2 cellular contexts compared by ENCODE assay signal in the genomic region with DNA sequence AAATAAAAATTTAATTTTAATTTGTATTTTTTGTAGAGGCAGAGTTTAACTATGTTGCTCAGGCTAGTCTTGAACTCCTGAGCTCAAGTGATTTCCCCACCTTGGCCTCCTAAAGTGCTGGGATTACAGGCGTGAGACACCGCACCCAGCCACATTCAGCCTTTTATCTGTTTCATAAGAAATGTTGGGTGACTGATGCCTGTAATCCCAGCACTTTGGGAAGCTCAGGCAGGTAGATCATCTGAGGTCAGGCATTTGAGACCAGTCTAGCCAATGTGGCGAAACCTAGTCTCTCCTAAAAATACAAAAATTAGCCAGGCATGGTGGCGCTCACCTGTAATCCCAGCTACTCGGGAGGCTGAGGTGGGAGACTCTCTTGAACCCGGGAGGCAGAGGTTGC.
A peak's percentile ranks its signal among the peaks of the same experiment; 100 is the strongest.
TF ChIP-seq lines count a peak whose summit lies in the region.
"Not testable (repeated sequence)": the region's sequence is repeated elsewhere in the genome, so short reads cannot be mapped to it uniquely, and the experiment has no call there.

No MANE protein-coding gene starts in this region.

TF ChIP-seq in A549, 52 proteins besides CTCF, POLR2A, EP300 and RAD21:
- TF ChIP-seq FOSL2 (IDR thresholded peaks at IDR 0.05): not testable (repeated sequence)
- peak; percentile 38; the same call in 1 of the 2 replicates for TF ChIP-seq FOSL2 (CRISPR knock-in tag; IDR thresholded peaks at IDR 0.05)

TF ChIP-seq in HCT116, 20 proteins besides CTCF, POLR2A, EP300 and RAD21:
- TF ChIP-seq JUND (IDR thresholded peaks at IDR 0.05) (peak; percentile 82), CEBPB (IDR thresholded peaks at IDR 0.05; ENCODE audit: low read depth) (peak; percentile 89), CBX3 (IDR thresholded peaks at IDR 0.05; ENCODE audit: low read depth) (peak; percentile 90; the same call in 1 of the 2 replicates), SP1 (IDR thresholded peaks at IDR 0.05; ENCODE audit: low read depth) (peak; percentile 61; the same call in 1 of the 2 replicates), FOSL1 (IDR thresholded peaks at IDR 0.05; ENCODE audit: low read depth) (peak; percentile 85)
